ENCODE assay signal across 20 cellular contexts in the genomic region with DNA sequence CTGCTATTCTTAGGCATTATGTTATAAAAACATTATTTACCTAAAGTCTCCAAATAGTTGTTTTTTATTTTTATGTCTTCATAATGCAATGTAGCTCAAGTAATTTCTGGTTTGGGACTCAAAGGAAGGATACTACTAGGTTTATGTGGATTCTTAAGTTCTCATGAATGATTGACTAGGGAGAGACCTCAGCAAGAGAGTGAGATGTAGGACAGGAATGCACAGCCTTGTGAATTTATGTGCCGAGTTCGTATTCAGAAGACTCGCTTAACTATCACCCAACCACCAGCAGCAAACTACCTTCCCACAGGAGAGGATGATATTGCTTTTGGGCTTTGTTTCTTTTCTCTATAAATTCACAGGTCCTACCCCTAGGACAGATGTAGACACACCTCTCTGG.
"Had no signal": no experiment of that assay in that cellular context is flagged by ENCODE, and none has a peak within 500 bp of the region (broad histone marks: within the 10 kb centered on the region; RNA-seq: fewer than 3 reads in every experiment).

No MANE protein-coding gene starts in this region.

- H3K27ac ChIP-seq: esophagus squamous epithelium, gastroesophageal sphincter, neural progenitor cell, psoas muscle, right atrium auricular region, sigmoid colon, skin epidermis, stomach, thoracic aorta had no signal

- H3K27ac Mint-ChIP-seq: dendritic cell treated with granulocyte-macrophage colony-stimulating factor and Interleukin-4, amounts not matched to agents 40 ng/mL and 50 ng/mL, for 4 days; effector memory CD8-positive, alpha-beta T cell; immature natural killer cell; natural killer cell; neural progenitor cell had no signal

- H3K27me3 Mint-ChIP-seq: effector memory CD8-positive, alpha-beta T cell had no signal

- H3K27me3 ChIP-seq: esophagus squamous epithelium, gastroesophageal sphincter, neural progenitor cell, right atrium auricular region, sigmoid colon, stomach had no signal

- ATAC-seq: effector memory CD8-positive, alpha-beta T cell; gastroesophageal sphincter; psoas muscle had no signal

- H3K36me3 Mint-ChIP-seq: natural killer cell had no signal

- H3K4me1 Mint-ChIP-seq: immature natural killer cell, natural killer cell had no signal

- H3K9me3 ChIP-seq: esophagus squamous epithelium, gastroesophageal sphincter, psoas muscle, right atrium auricular region, sigmoid colon, stomach, thoracic aorta had no signal

- H3K4me1 ChIP-seq: gastroesophageal sphincter, neural progenitor cell, psoas muscle, right atrium auricular region had no signal

- H3K36me3 ChIP-seq: neural progenitor cell, right atrium auricular region, sigmoid colon had no signal

- H3K4me3 ChIP-seq: esophagus squamous epithelium, gastroesophageal sphincter, neural progenitor cell, psoas muscle, right atrium auricular region, sigmoid colon, skin epidermis, stomach, thoracic aorta had no signal

- H3K9me3 Mint-ChIP-seq: dendritic cell treated with granulocyte-macrophage colony-stimulating factor and Interleukin-4, amounts not matched to agents 40 ng/mL and 50 ng/mL, for 4 days; effector memory CD8-positive, alpha-beta T cell; immature natural killer cell; natural killer cell had no signal

- H3K4me3 Mint-ChIP-seq: dendritic cell treated with granulocyte-macrophage colony-stimulating factor and Interleukin-4, amounts not matched to agents 40 ng/mL and 50 ng/mL, for 4 days; effector memory CD8-positive, alpha-beta T cell; immature natural killer cell; natural killer cell; neural progenitor cell had no signal

- DNase-seq: cerebellar nuclear complex; effector memory CD8-positive, alpha-beta T cell; esophagus squamous epithelium; foreskin fibroblast; immature natural killer cell; natural killer cell; occipital lobe; psoas muscle; sigmoid colon; stimulated activated CD4-positive, alpha-beta T cell treated with anti-CD3 and anti-CD28 coated beads, Interleukin-2, amount 100 ng/mL, for 24 hours; stimulated activated naive CD4-positive, alpha-beta T cell; stomach; substantia nigra; trophoblast cell had no signal
